In genomic region chr18:53950545-53950944, GRCh38 we compare ENCODE assay signal across 14 cellular contexts.
"Had no signal": no experiment of that assay in that cellular context is flagged by ENCODE, and none has a peak within 500 bp of the region (broad histone marks: within the 10 kb centered on the region; RNA-seq: fewer than 3 reads in every experiment).

No MANE protein-coding gene starts in this region.

- H3K27ac ChIP-seq: breast epithelium, thoracic aorta, WERI-Rb-1 had no signal

- H3K4me1 ChIP-seq: breast epithelium had no signal

- H3K9me3 ChIP-seq: breast epithelium, mucosa of descending colon, thoracic aorta had no signal

- H3K36me3 ChIP-seq: breast epithelium, thoracic aorta, WERI-Rb-1 had no signal

- ATAC-seq: esophagus mucosa; left lobe of liver; mucosa of descending colon; stimulated activated naive B cell treated with anti-CD40 and anti-IgM and Interleukin-4, amounts not matched to agents 10 μg/mL and 1 μg/mL and 100 μg/mL, for 72 hours had no signal

- H3K4me3 ChIP-seq: breast epithelium, mucosa of descending colon, thoracic aorta had no signal

- H3K27me3 ChIP-seq: breast epithelium had no signal

- DNase-seq: activated CD4-positive, alpha-beta T cell treated with anti-CD3 and anti-CD28 coated beads, Interleukin-2, amount 50 U/mL, for 4 hours; activated gamma-delta T cell; cerebellar nuclear complex; cortex of kidney; islet precursor cell; mucosa of descending colon; naive B cell; retina; stimulated activated naive B cell treated with anti-CD40 and anti-IgM and Interleukin-4, amounts not matched to agents 10 μg/mL and 1 μg/mL and 100 μg/mL, for 72 hours; WERI-Rb-1 had no signal
